In the genomic region with DNA sequence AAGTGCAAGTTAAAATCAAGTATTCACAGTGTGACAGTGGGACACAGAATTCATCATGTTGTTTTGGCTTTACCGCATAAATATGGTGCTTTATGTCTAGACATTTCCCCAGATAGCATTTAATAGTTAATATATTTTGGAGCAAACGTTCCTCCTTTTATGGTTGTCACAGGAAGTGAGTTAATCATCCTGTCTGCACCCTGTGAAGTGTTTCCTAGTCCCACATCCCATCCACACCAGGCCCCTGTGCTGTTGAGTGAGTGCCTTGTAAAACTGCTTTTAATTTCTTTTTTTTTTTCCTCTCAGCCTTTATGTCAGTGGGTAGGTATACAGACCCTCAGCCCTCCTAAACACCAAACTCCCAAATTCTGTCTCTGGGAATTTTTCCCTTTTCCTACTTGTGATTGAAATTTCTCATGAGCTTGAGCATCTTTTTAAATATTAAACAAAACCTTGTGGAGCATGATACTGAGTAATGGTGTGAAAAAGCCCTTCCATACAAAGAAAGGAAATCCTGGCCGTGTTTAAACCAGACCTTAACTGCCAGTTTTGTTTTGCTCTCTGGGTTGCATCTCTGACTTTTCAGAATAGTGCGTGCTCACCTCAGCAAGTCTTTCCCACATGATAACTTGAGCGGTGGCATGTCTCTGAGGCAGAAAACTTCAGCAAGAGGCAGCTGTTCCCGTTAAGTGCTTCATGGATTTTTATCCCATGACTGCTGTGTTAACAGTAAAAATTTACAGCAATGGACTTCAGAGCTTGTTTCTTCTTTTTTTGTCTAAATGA, we compare ENCODE assay signal across 18 cellular contexts.
DNase-seq lines count a peak whose midpoint lies in the region; ATAC-seq and TF ChIP-seq lines count a peak whose summit lies in the region.
"Had no signal": no experiment of that assay in that cellular context is flagged by ENCODE, and none has a peak within 500 bp of the region (broad histone marks: within the 10 kb centered on the region; RNA-seq: fewer than 3 reads in every experiment).

No MANE protein-coding gene starts in this region.

- no peaks in the 10 kb centered on the region for H3K36me3 ChIP-seq in HEK293 (ENCODE audit: control insufficient read depth in 2 of 2, insufficient read depth in 1 of 2, low read length in 2 of 2)
- no peaks in the 10 kb centered on the region for H3K36me3 ChIP-seq in esophagus muscularis mucosa
- H3K36me3 ChIP-seq: esophagus squamous epithelium, upper lobe of left lung had no signal

- no peak overlapping the region for H3K4me3 ChIP-seq in AG09309 (ENCODE audit: control insufficient read depth, low read depth, low read length)
- no peak overlapping the region for H3K4me3 ChIP-seq in HEK293 (ENCODE audit: low read depth, low read length)
- no peak overlapping the region for H3K4me3 ChIP-seq in cardiac fibroblast (replicated peaks in 1 of 2; ENCODE audit: low read depth in 2 of 2, low read length in 2 of 2)
- H3K4me3 ChIP-seq in esophagus muscularis mucosa = no peak overlapping the region
- H3K4me3 ChIP-seq: esophagus squamous epithelium, mucosa of descending colon, upper lobe of left lung had no signal

- CTCF ChIA-PET in HEK293 (lab: Yijun Ruan, JAX) = interaction anchor here (0.7 kb wide), 1 partner anchor 73 kb away, joined by 3 read pairs; no protein-coding TSS in a partner anchor

- peaks cover 5 to 6% of the 10 kb centered on the region in 2 donors for H3K4me1 Mint-ChIP-seq in natural killer cell
- no peaks in the 10 kb centered on the region for H3K4me1 Mint-ChIP-seq in stimulated activated effector memory CD8-positive, alpha-beta T cell treated with anti-CD3 and anti-CD28 coated beads, Interleukin-12 subunit alpha, Interleukin-12 subunit beta, amount 100 ng/mL, for 72 hours

- no peak overlapping the region for H3K27ac ChIP-seq in HEK293 (ENCODE audit: extremely low read depth, low read depth, low read length)
- no peak overlapping the region for H3K27ac ChIP-seq in esophagus muscularis mucosa (replicated peaks in 1 of 4)
- H3K27ac ChIP-seq: esophagus squamous epithelium, upper lobe of left lung had no signal

- H3K4me3 Mint-ChIP-seq in natural killer cell = no peak overlapping the region
- no peak overlapping the region for H3K4me3 Mint-ChIP-seq in stimulated activated effector memory CD8-positive, alpha-beta T cell treated with anti-CD3 and anti-CD28 coated beads, Interleukin-12 subunit alpha, Interleukin-12 subunit beta, amount 100 ng/mL, for 72 hours
- H3K4me3 Mint-ChIP-seq: activated naive CD4-positive, alpha-beta T cell treated with anti-CD3 and anti-CD28 coated beads for 36 hours; stimulated activated memory B cell treated with anti-CD40 and anti-IgM and Interleukin-4, amounts not matched to agents 10 μg/mL and 1 μg/mL and 100 μg/mL, for 72 hours had no signal

- no peak for TF ChIP-seq POLR2A in esophagus muscularis mucosa (IDR thresholded peaks at IDR 0.05; ENCODE audit: low read depth)

- no peak for TF ChIP-seq EP300 in esophagus muscularis mucosa (IDR thresholded peaks at IDR 0.05)

- TF ChIP-seq CTCF in AG09309 (IDR thresholded peaks at IDR 0.05; ENCODE audit: control insufficient read depth, insufficient read depth, low read depth, low read length, missing control alignments) (no peak), HEK293 (tag by site-specific recombination; IDR thresholded peaks at IDR 0.05) (no peak), cardiac fibroblast (IDR thresholded peaks at IDR 0.05; ENCODE audit: low read depth, low read length) (no peak), natural killer cell (IDR thresholded peaks at IDR 0.05) (no peak), esophagus muscularis mucosa (IDR thresholded peaks at IDR 0.05) (no peak)

- H3K27me3 Mint-ChIP-seq in natural killer cell (ENCODE audit: low read depth in 2 of 2) = no peaks in the 10 kb centered on the region
- H3K27me3 Mint-ChIP-seq: stimulated activated memory B cell treated with anti-CD40 and anti-IgM and Interleukin-4, amounts not matched to agents 10 μg/mL and 1 μg/mL and 100 μg/mL, for 72 hours had no signal

- intact Hi-C loops in natural killer cell (cut with micrococcal nuclease) = no loop called here
- intact Hi-C loops in esophagus muscularis mucosa (cut with DNase I) = no loop called here

- H3K36me3 Mint-ChIP-seq in natural killer cell = no peaks in the 10 kb centered on the region
- H3K36me3 Mint-ChIP-seq in stimulated activated effector memory CD8-positive, alpha-beta T cell treated with anti-CD3 and anti-CD28 coated beads, Interleukin-12 subunit alpha, Interleukin-12 subunit beta, amount 100 ng/mL, for 72 hours = no peaks in the 10 kb centered on the region
- H3K36me3 Mint-ChIP-seq: stimulated activated memory B cell treated with anti-CD40 and anti-IgM and Interleukin-4, amounts not matched to agents 10 μg/mL and 1 μg/mL and 100 μg/mL, for 72 hours had no signal

- H3K9me3 ChIP-seq in HEK293 (ENCODE audit: control insufficient read depth, insufficient read depth, low read depth, low read length) = no peaks in the 10 kb centered on the region
- no peaks in the 10 kb centered on the region for H3K9me3 ChIP-seq in esophagus muscularis mucosa
- H3K9me3 ChIP-seq: esophagus squamous epithelium, mucosa of descending colon, upper lobe of left lung had no signal

- WGBS in esophagus muscularis mucosa = 57% methylated on average over 6 of the region's 6 CpGs

- DNase-seq in AG09309 (ENCODE audit: low read depth) = peak; percentile 8
- DNase-seq in cardiac fibroblast (ENCODE audit: low read depth in 2 of 2) = peak; percentile 41 to 49
- DNase-seq in lung microvascular endothelial cell (ENCODE audit: low read depth in 2 of 2) = peak; percentile 42 to 85
- no peak for DNase-seq in NCI-H1105 treated with DMSO at 0.1 percent for 48 hours (lab: John Stamatoyannopoulos, UW)
- DNase-seq in natural killer cell = no peak
- DNase-seq in stimulated activated effector memory CD8-positive, alpha-beta T cell treated with anti-CD3 and anti-CD28 coated beads, Interleukin-12 subunit alpha, Interleukin-12 subunit beta, amount 100 ng/mL, for 72 hours (ENCODE audit: low spot score in 2 of 2) = no peak
- DNase-seq in esophagus muscularis mucosa (ENCODE audit: extremely low spot score) = no peak
- DNase-seq: activated naive CD4-positive, alpha-beta T cell treated with anti-CD3 and anti-CD28 coated beads for 36 hours; AML-193; esophagus squamous epithelium; KG1; mucosa of descending colon; NCI-H187 treated with DMSO at 0.1 percent for 48 hours; NCI-H748 treated with DMSO at 0.1 percent for 48 hours; stimulated activated CD4-positive, alpha-beta T cell treated with anti-CD3 and anti-CD28 coated beads, Interleukin-2, amount 100 ng/mL, for 48 hours; upper lobe of left lung had no signal

- no peak for ATAC-seq in natural killer cell
- ATAC-seq in stimulated activated effector memory CD8-positive, alpha-beta T cell treated with anti-CD3 and anti-CD28 coated beads, Interleukin-12 subunit alpha, Interleukin-12 subunit beta, amount 100 ng/mL, for 72 hours = no peak
- ATAC-seq: mucosa of descending colon; stimulated activated memory B cell treated with anti-CD40 and anti-IgM and Interleukin-4, amounts not matched to agents 10 μg/mL and 1 μg/mL and 100 μg/mL, for 72 hours had no signal

- H3K27me3 ChIP-seq in esophagus muscularis mucosa = no peaks in the 10 kb centered on the region
- H3K27me3 ChIP-seq: esophagus squamous epithelium, upper lobe of left lung had no signal

- POLR2A ChIA-PET in HEK293 (lab: Yijun Ruan, JAX) = no interaction called here

- H3K4me1 ChIP-seq in HEK293 (ENCODE audit: control insufficient read depth, insufficient read depth, low read length) = no peaks in the 10 kb centered on the region; the same call in 1 of the 2 replicates
- peaks cover 5 to 27% (median 11%) of the 10 kb centered on the region in 4 donors for H3K4me1 ChIP-seq in esophagus muscularis mucosa
- H3K4me1 ChIP-seq: esophagus squamous epithelium had no signal

- H3K9me3 Mint-ChIP-seq in natural killer cell = peaks cover 0 to 2% of the 10 kb centered on the region in 2 donors
- no peaks in the 10 kb centered on the region for H3K9me3 Mint-ChIP-seq in stimulated activated effector memory CD8-positive, alpha-beta T cell treated with anti-CD3 and anti-CD28 coated beads, Interleukin-12 subunit alpha, Interleukin-12 subunit beta, amount 100 ng/mL, for 72 hours
- H3K9me3 Mint-ChIP-seq: activated naive CD4-positive, alpha-beta T cell treated with anti-CD3 and anti-CD28 coated beads for 36 hours; stimulated activated memory B cell treated with anti-CD40 and anti-IgM and Interleukin-4, amounts not matched to agents 10 μg/mL and 1 μg/mL and 100 μg/mL, for 72 hours had no signal

- no peak overlapping the region for H3K27ac Mint-ChIP-seq in natural killer cell
- no peak overlapping the region for H3K27ac Mint-ChIP-seq in stimulated activated effector memory CD8-positive, alpha-beta T cell treated with anti-CD3 and anti-CD28 coated beads, Interleukin-12 subunit alpha, Interleukin-12 subunit beta, amount 100 ng/mL, for 72 hours
- H3K27ac Mint-ChIP-seq: activated naive CD4-positive, alpha-beta T cell treated with anti-CD3 and anti-CD28 coated beads for 36 hours; stimulated activated memory B cell treated with anti-CD40 and anti-IgM and Interleukin-4, amounts not matched to agents 10 μg/mL and 1 μg/mL and 100 μg/mL, for 72 hours had no signal

TF ChIP-seq in HEK293, 187 proteins besides CTCF, POLR2A, EP300 and RAD21:
- TF ChIP-seq ZNF335 (tag by site-specific recombination; conservative IDR thresholded peaks at IDR 0.05) (peak; percentile 45; the same call in 1 of the 2 replicates), ZNF555 (tag by site-specific recombination; conservative IDR thresholded peaks at IDR 0.05) (no peak), ZNF558 (tag by site-specific recombination; IDR thresholded peaks at IDR 0.05) (no peak)
- TF ChIP-seq, protein P1, sequence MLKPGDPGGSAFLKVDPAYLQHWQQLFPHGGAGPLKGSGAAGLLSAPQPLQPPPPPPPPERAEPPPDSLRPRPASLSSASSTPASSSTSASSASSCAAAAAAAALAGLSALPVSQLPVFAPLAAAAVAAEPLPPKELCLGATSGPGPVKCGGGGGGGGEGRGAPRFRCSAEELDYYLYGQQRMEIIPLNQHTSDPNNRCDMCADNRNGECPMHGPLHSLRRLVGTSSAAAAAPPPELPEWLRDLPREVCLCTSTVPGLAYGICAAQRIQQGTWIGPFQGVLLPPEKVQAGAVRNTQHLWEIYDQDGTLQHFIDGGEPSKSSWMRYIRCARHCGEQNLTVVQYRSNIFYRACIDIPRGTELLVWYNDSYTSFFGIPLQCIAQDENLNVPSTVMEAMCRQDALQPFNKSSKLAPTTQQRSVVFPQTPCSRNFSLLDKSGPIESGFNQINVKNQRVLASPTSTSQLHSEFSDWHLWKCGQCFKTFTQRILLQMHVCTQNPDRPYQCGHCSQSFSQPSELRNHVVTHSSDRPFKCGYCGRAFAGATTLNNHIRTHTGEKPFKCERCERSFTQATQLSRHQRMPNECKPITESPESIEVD (tag by site-specific recombination; IDR thresholded peaks at IDR 0.05) = peak; percentile 34; the same call in 1 of the 2 replicates

Comparison
In these comparisons a context has a peak if more than half of its experiments do, and no peak if none do; other contexts are left out.
1. DNase-seq: peak in AG09309 (single experiment), cardiac fibroblast (2 of 2) and lung microvascular endothelial cell (2 of 2); none in NCI-H1105 treated with DMSO at 0.1 percent for 48 hours (single experiment), natural killer cell (single experiment), stimulated activated effector memory CD8-positive, alpha-beta T cell treated with anti-CD3 and anti-CD28 coated beads, Interleukin-12 subunit alpha, Interleukin-12 subunit beta, amount 100 ng/mL, for 72 hours (0 of 2) and esophagus muscularis mucosa (single experiment).